In genomic region chr7:99560834-99561734, GRCh38 we compare ENCODE assay signal across 1 cellular context.
A peak's percentile ranks its signal among the peaks of the same experiment; 100 is the strongest.
TF ChIP-seq lines count a peak whose summit lies in the region.

No MANE protein-coding gene starts in this region.

TF ChIP-seq in K562, 482 proteins besides CTCF, POLR2A, EP300 and RAD21:
- TF ChIP-seq TFE3 (CRISPR knock-in tag; IDR thresholded peaks at IDR 0.05) (peak; percentile 32; the same call in 1 of the 2 replicates), ZNF143 (CRISPR knock-in tag; IDR thresholded peaks at IDR 0.05) (0 out of 2 replicates have a peak, but pooled peaks have one; percentile 24), ATF3 (IDR thresholded peaks at IDR 0.05) (no peak), ATF3 (CRISPR knock-in tag; conservative IDR thresholded peaks at IDR 0.05) (0 out of 2 replicates have a peak, but pooled peaks have one; percentile 32), CHD2 (IDR thresholded peaks at IDR 0.05; ENCODE audit: low read depth, low read length) (no peak), SNIP1 (IDR thresholded peaks at IDR 0.05; ENCODE audit: low read depth) (no peak), RBFOX2 (IDR thresholded peaks at IDR 0.05; ENCODE audit: low read depth, low read length) (peak; percentile 29; the same call in 1 of the 2 replicates), L3MBTL2 (IDR thresholded peaks at IDR 0.05) (no peak)
